ENCODE assay signal across 8 cellular contexts in the genomic region with DNA sequence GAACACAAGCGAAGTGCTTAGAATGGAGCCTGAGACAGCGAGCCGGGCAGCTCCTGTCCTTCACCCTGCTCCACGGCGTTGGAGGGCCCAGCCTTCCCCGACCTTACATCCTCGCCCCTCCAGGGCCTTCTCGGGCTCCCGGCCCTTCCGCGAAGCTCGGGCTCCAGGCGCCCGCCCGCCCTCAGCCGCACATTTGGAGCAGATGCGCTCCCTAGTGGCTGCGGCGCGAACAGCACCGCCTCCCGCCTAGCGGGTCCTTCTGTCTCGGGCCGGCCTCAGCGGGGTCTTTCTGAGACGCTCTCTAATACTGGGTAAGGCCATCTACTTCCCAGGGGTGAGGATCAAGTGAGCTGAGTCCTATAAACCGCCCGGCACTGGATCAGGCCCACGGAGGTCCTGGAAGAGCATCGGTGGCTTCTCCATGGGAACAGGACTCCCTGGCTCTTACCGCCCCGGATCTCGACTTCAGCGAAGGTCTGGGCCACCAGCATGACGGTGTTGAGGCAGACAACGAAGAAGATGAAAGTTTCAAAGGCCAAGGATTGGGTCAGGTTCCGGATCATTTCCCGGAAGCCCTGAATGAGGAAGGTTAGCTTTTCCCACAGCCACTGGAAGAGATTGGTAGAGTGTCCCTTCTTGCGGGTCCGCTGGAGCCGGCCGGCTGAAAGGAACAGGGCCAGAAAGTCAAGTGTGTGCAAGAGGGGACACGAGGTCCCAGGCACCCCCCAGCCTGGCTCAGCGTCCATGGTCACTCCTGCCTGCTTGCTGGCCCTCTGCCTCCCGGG. TPM values are rescaled to one million over a fixed set of nuclear protein-coding genes. Genes with fewer than 3 reads are reported as not detected.
DNase-seq lines count a peak whose midpoint lies in the region; ATAC-seq, FAIRE-seq and TF ChIP-seq lines count a peak whose summit lies in the region.

No MANE protein-coding gene starts in this region.

- H3K4me1 ChIP-seq in kidney (ENCODE audit: control insufficient read depth in 1 of 2, insufficient read depth in 1 of 2, low read depth in 1 of 2, low read length in 2 of 2): no peaks in the 10 kb centered on the region

- TF ChIP-seq CTCF in bronchial epithelial cell (IDR thresholded peaks at IDR 0.05; ENCODE audit: insufficient read depth, low read length, severe bottlenecking) (peak; percentile 95), kidney (IDR thresholded peaks at IDR 0.05; ENCODE audit: borderline replicate concordance, extremely low read depth, insufficient read depth) (peak; percentile 86)

- H3K27me3 ChIP-seq in bronchial epithelial cell (ENCODE audit: control insufficient read depth, insufficient read depth, low read length): no peaks in the 10 kb centered on the region

- DNase-seq in NCI-H446 (lab: John Stamatoyannopoulos, UW) (peak; percentile 32 to 88), NCI-H446 treated with DMSO at 0.1 percent for 48 hours (lab: John Stamatoyannopoulos, UW) (no peak), NCI-H2029 (lab: John Stamatoyannopoulos, UW) (peak; percentile 39), bronchial epithelial cell (ENCODE audit: low read depth) (peak; percentile 9), kidney (peak; percentile 88)
- peak; percentile 51 to 82 (median 64) for DNase-seq in activated CD4-positive, CD25-positive, alpha-beta regulatory T cell (lab: John Stamatoyannopoulos, UW)
- peak; percentile 88 to 89 for DNase-seq in stimulated activated CD4-positive, alpha-beta T cell treated with anti-CD3 and anti-CD28 coated beads, Interleukin-2, amount 100 ng/mL, for 24 hours

- H3K27ac ChIP-seq in kidney (ENCODE audit: low read depth in 2 of 2, low read length in 2 of 2): no peak overlapping the region

- H3K36me3 ChIP-seq in bronchial epithelial cell (ENCODE audit: control insufficient read depth, insufficient read depth, low read length) (no peaks in the 10 kb centered on the region), kidney (ENCODE audit: control insufficient read depth in 1 of 2, insufficient read depth in 2 of 2, low read length in 2 of 2) (no peaks in the 10 kb centered on the region)

- intact Hi-C loops in kidney (cut with DNase I): no loop called here

- peak overlapping the region in 1 of 2 donors; percentile 19 for H3K9ac ChIP-seq in kidney (ENCODE audit: low read length in 2 of 2)

- H3K4me3 ChIP-seq in bronchial epithelial cell (ENCODE audit: low read depth, low read length): no peak overlapping the region
- H3K4me3 ChIP-seq in kidney (ENCODE audit: low read length in 2 of 2): no peak overlapping the region

- no peaks in the 10 kb centered on the region for H3K9me3 ChIP-seq in kidney (ENCODE audit: control insufficient read depth in 1 of 2, low read length in 2 of 2)

- no peak for FAIRE-seq in bronchial epithelial cell (lab: Jason Lieb, UNC)
- FAIRE-seq in kidney (lab: Jason Lieb, UNC): no peak

- no peak for ATAC-seq in HG03159 (IDR thresholded peaks at IDR 0.05; ENCODE audit: unreplicated experiment)

RNA-seq across cellular contexts. Expression of a gene that starts 3.7 kb away (rescaled TPM):
- total RNA-seq in bronchial epithelial cell (0.26 TPM in 1 of 2 replicates, not detected in the other), kidney (0.76 TPM)
- not detected for polyA plus RNA-seq in kidney (ENCODE audit: insufficient read depth, low read depth, low replicate concordance)

RNA-seq across cellular contexts. Expression of a gene that starts 10.8 kb away (rescaled TPM):
- 3.9 and 4.4 TPM in 2 replicates for total RNA-seq in bronchial epithelial cell
- total RNA-seq in kidney: 5.9 TPM
- 1.2 TPM for polyA plus RNA-seq in kidney (ENCODE audit: insufficient read depth, low read depth, low replicate concordance)

RNA-seq across cellular contexts. Expression of a gene that starts 20.3 kb away (rescaled TPM):
- total RNA-seq in bronchial epithelial cell: 8.4 and 14.0 TPM in 2 replicates
- 181 TPM for total RNA-seq in kidney
- polyA plus RNA-seq in kidney (ENCODE audit: insufficient read depth, low read depth, low replicate concordance): 186 TPM

RNA-seq across cellular contexts. Expression of a gene that starts 20.6 kb away (rescaled TPM):
- total RNA-seq in bronchial epithelial cell (39.7 and 44.5 TPM in 2 replicates), kidney (37.5 TPM)
- 17.7 TPM for polyA plus RNA-seq in kidney (ENCODE audit: insufficient read depth, low read depth, low replicate concordance)

RNA-seq across cellular contexts. Expression of a gene that starts 26.4 kb away (rescaled TPM):
- total RNA-seq in bronchial epithelial cell (not detected in 2 replicates), kidney (2.5 TPM)
- 7.6 TPM for polyA plus RNA-seq in kidney (ENCODE audit: insufficient read depth, low read depth, low replicate concordance)

Comparison
In these comparisons a context has a peak if more than half of its experiments do, and no peak if none do; other contexts are left out.
1. RNA of a gene that starts 20.3 kb away (total RNA-seq): 181 TPM in kidney (single experiment); 8.4 to 14.0 TPM in bronchial epithelial cell; every median in the first group is over 10 times any median in the second.